Comparison of ENCODE assay signal across 7 cellular contexts in genomic region chr20:25902321-25902720, GRCh38.
DNase-seq lines count a peak whose midpoint lies in the region; ATAC-seq and TF ChIP-seq lines count a peak whose summit lies in the region.
"Not testable (repeated sequence)": the region's sequence is repeated elsewhere in the genome, so short reads cannot be mapped to it uniquely, and the experiment has no call there.

No MANE protein-coding gene starts in this region.

- POLR2A ChIA-PET in PC-3 (lab: Charles Lee; ENCODE audit: unreplicated experiment) = not testable (repeated sequence)

- not testable (repeated sequence) for ATAC-seq in PC-3

- not testable (repeated sequence) for BruUV-seq in PC-3 (replicated peaks; lab: Mats Ljungman, UMichigan)

- CTCF ChIA-PET in PC-3 (lab: Charles Lee) = not testable (repeated sequence)

- not testable (repeated sequence) for TF ChIP-seq CTCF in PC-3 (conservative IDR thresholded peaks at IDR 0.05; ENCODE audit: low read depth, low read length); cardiac fibroblast (IDR thresholded peaks at IDR 0.05; ENCODE audit: low read depth, low read length)

- H3K27me3 ChIP-seq in PC-3 (ENCODE audit: low read length); adipocyte (replicated peaks; ENCODE audit: control insufficient read depth, insufficient read depth, low read length): not testable (repeated sequence)

- H3F3A ChIP-seq in PC-3 (ENCODE audit: low read length, unreplicated experiment) = not testable (repeated sequence)

- H3K9me3 ChIP-seq in PC-3 (ENCODE audit: low read length); adipocyte (ENCODE audit: control insufficient read depth, low read length): not testable (repeated sequence)

- H3K36me3 ChIP-seq in PC-3 (ENCODE audit: low read depth, low read length); adipocyte (ENCODE audit: control insufficient read depth, insufficient read depth, low read length, severe bottlenecking): not testable (repeated sequence)

- H3K4me2 ChIP-seq in PC-3 (ENCODE audit: low read length) = peak overlapping the region; percentile 6; the same call in 1 of the 2 replicates

- H3K4me1 ChIP-seq in PC-3 (ENCODE audit: insufficient read depth, low read length) = peaks cover 12% of the 10 kb centered on the region; the same call in 1 of the 2 replicates
- H3K4me1 ChIP-seq in adipocyte (ENCODE audit: control insufficient read depth, insufficient read depth, low read length) = not testable (repeated sequence)

- not testable (repeated sequence) for H3K79me2 ChIP-seq in PC-3 (ENCODE audit: low read length)

- H4K20me1 ChIP-seq in PC-3 (ENCODE audit: low read length) = not testable (repeated sequence)

- DNase-seq in COLO829 (ENCODE audit: low spot score) (peak; percentile 3), HCEC 1CT (peak; percentile 51), PC-3 (peak; percentile 49), adipocyte (ENCODE audit: low read depth) (peak; percentile 24), cardiac fibroblast (ENCODE audit: low read depth in 2 of 2) (peak; percentile 2 to 29), fibroblast of peridontal ligament (ENCODE audit: extremely low read depth) (peak; percentile 16), kidney tubule cell (ENCODE audit: low spot score) (peak; percentile 49)

- H3K4me3 ChIP-seq in PC-3 (ENCODE audit: low read length); adipocyte (ENCODE audit: low read length); cardiac fibroblast (replicated peaks in 1 of 2; ENCODE audit: low read depth in 2 of 2, low read length in 2 of 2): not testable (repeated sequence)

- H3K27ac ChIP-seq in PC-3 (ENCODE audit: low read length) = 0 out of 2 replicates have a peak overlapping the region, but pooled peaks have one; percentile 20

- intact Hi-C loops in PC-3 (cut with micrococcal nuclease) = not testable (repeated sequence)

- H2AFZ ChIP-seq in PC-3 (ENCODE audit: low read length) = peak overlapping the region; percentile 9; the same call in 1 of the 2 replicates

- H3K9me2 ChIP-seq in PC-3 (replicated peaks; ENCODE audit: low read length) = not testable (repeated sequence)

- H3K9ac ChIP-seq in PC-3 (ENCODE audit: low read length); adipocyte (ENCODE audit: low read length): not testable (repeated sequence)
